ENCODE assay signal across 18 cellular contexts in the genomic region with DNA sequence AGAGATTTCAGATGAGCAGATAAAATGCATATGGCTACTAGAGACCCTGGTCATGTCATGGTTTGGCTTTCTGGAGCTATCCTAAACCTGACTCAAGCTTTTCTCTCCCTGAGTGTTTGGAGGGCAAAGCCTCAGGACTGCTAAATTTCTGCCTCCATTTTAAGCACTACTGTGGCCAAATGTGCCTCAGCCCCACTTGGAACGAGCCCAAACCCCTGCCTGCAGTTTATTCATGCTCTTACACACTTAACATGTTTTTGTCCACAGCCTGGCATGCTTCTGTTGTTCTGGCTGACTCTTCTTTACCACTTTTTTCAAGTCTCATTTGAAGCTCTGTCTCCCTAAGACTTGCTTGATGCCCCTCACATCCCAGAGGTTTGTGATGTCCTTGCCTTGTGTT. TPM values are rescaled to one million over a fixed set of nuclear protein-coding genes. Genes with fewer than 3 reads are reported as not detected.
A peak's percentile ranks its signal among the peaks of the same experiment; 100 is the strongest.
DNase-seq lines count a peak whose midpoint lies in the region; ATAC-seq, FAIRE-seq and TF ChIP-seq lines count a peak whose summit lies in the region.
"Had no signal": no experiment of that assay in that cellular context is flagged by ENCODE, and none has a peak within 500 bp of the region (broad histone marks: within the 10 kb centered on the region; RNA-seq: fewer than 3 reads in every experiment).

No MANE protein-coding gene starts in this region.

- TF ChIP-seq POLR2A in GM12878 (IDR thresholded peaks at IDR 0.05; ENCODE audit: low read depth, low read length): no peak

- H3K79me2 ChIP-seq in GM12878 (ENCODE audit: control insufficient read depth, insufficient read depth, low read length): peaks cover 71% of the 10 kb centered on the region

- H3K4me3 Mint-ChIP-seq in IgD-negative memory B cell: peak overlapping the region in 3 of 4 donors; percentile 25 to 41 (median 38)
- H3K4me3 Mint-ChIP-seq in progenitor cell of endocrine pancreas (ENCODE audit: low read depth): no peak overlapping the region
- H3K4me3 Mint-ChIP-seq in HFFc6: no peak overlapping the region

- DNase-seq in DMS 273 (lab: John Stamatoyannopoulos, UW; ENCODE audit: unreplicated experiment) (peak; percentile 13), DMS 273 treated with DMSO at 0.1 percent for 48 hours (lab: John Stamatoyannopoulos, UW) (no peak), GM12878 (ENCODE audit: low read depth, low spot score) (no peak), progenitor cell of endocrine pancreas (ENCODE audit: low spot score, unreplicated experiment) (no peak), NCI-H1436 treated with DMSO at 0.1 percent for 48 hours (lab: John Stamatoyannopoulos, UW) (no peak), HFFc6 (no peak), AML-193 (lab: John Stamatoyannopoulos, UW) (no peak)
- DNase-seq: KBM-7, NCI-H1436, NCI-H2029 treated with DMSO at 0.1 percent for 48 hours, NCI-H510A, NCI-H774 had no signal

- H3K9ac ChIP-seq in GM12878 (ENCODE audit: control insufficient read depth, insufficient read depth, low read length): no peak overlapping the region

- no peak overlapping the region for H2AFZ ChIP-seq in GM12878 (ENCODE audit: control insufficient read depth, low read depth, low read length)

- H3K36me3 Mint-ChIP-seq in IgD-negative memory B cell (peaks cover 10% of the 10 kb centered on the region), progenitor cell of endocrine pancreas (ENCODE audit: insufficient read depth) (peaks cover 15% of the 10 kb centered on the region), HFFc6 (ENCODE audit: low read depth) (peaks cover 17% of the 10 kb centered on the region)

- SMC1A ChIA-PET in GM12878 (lab: Charles Lee; ENCODE audit: uncharacterized antibody, unreplicated experiment): interaction anchor here (0.8 to 2.8 kb wide), 5 partner anchors 9 to 133 kb away, joined by 3 to 13 read pairs (median 4); no protein-coding TSS in a partner anchor

- RAD21 ChIA-PET in GM12878 (lab: Charles Lee; ENCODE audit: unreplicated experiment): interaction anchor here (1.5 kb wide), 1 partner anchor 17 kb away, joined by 5 read pairs; no protein-coding TSS in a partner anchor

- no peak for TF ChIP-seq RAD21 in GM12878 (IDR thresholded peaks at IDR 0.05; ENCODE audit: insufficient read depth, low read depth, low read length)

- H3K4me1 Mint-ChIP-seq in IgD-negative memory B cell (peaks cover 69 to 87% (median 73%) of the 10 kb centered on the region in 3 donors), progenitor cell of endocrine pancreas (ENCODE audit: low read depth) (peaks cover 14% of the 10 kb centered on the region), HFFc6 (ENCODE audit: low read depth) (peaks cover 32% of the 10 kb centered on the region)

- TF ChIP-seq EP300 in GM12878 (IDR thresholded peaks at IDR 0.05; ENCODE audit: borderline replicate concordance in 1 of 2, control insufficient read depth in 1 of 2, low read depth in 2 of 2, low read length in 2 of 2): no peak

- POLR2A ChIA-PET in GM12878 (lab: Charles Lee): interaction anchor here (1.1 kb wide), 1 partner anchor 121 kb away, joined by 3 read pairs; no protein-coding TSS in a partner anchor

- ATAC-seq in GM12878: no peak
- ATAC-seq: Right ventricle myocardium inferior had no signal

- H3K27me3 Mint-ChIP-seq in IgD-negative memory B cell (no peaks in the 10 kb centered on the region), progenitor cell of endocrine pancreas (no peaks in the 10 kb centered on the region), HFFc6 (ENCODE audit: insufficient read depth) (peaks cover 1% of the 10 kb centered on the region; the same call in 1 of the 2 replicates)

- H3K9me3 ChIP-seq in GM12878 (replicated peaks; ENCODE audit: control insufficient read depth, insufficient read depth, low read length): peaks cover 1% of the 10 kb centered on the region; the same call in 1 of the 3 replicates
- H3K9me3 ChIP-seq: HAP-1 had no signal

- peak overlapping the region; percentile 95 for H3K27ac ChIP-seq in GM12878 (ENCODE audit: control insufficient read depth, insufficient read depth)
- H3K27ac ChIP-seq: 22Rv1, C4-2B, SK-N-MC had no signal

- H3K4me2 ChIP-seq in GM12878 (ENCODE audit: control insufficient read depth, insufficient read depth): no peak overlapping the region; the same call in 1 of the 2 replicates

- peaks cover 0 to 2% (median 0%) of the 10 kb centered on the region in 3 donors for H3K9me3 Mint-ChIP-seq in IgD-negative memory B cell
- no peaks in the 10 kb centered on the region for H3K9me3 Mint-ChIP-seq in progenitor cell of endocrine pancreas (ENCODE audit: low read depth)
- no peaks in the 10 kb centered on the region for H3K9me3 Mint-ChIP-seq in HFFc6

- H3K27ac Mint-ChIP-seq in IgD-negative memory B cell (peak overlapping the region; percentile 52 to 82 (median 76)), progenitor cell of endocrine pancreas (peak overlapping the region; percentile 25), HFFc6 (no peak overlapping the region)

- CTCF ChIA-PET in GM12878 (lab: Yijun Ruan, JAX): interaction anchor here (0.7 to 4.2 kb wide), 7 partner anchors 17 to 160 kb away, joined by 3 to 14 read pairs (median 4); partner anchors contain the start of gene MGAT5

- no peaks in the 10 kb centered on the region for H3K27me3 ChIP-seq in GM12878 (replicated peaks in 1 of 2; ENCODE audit: control insufficient read depth in 2 of 2, insufficient read depth in 2 of 2, low read length in 1 of 2)

- no peak for FAIRE-seq in GM12878 (lab: Jason Lieb, UNC)

- H3K4me1 ChIP-seq in GM12878 (ENCODE audit: control insufficient read depth, insufficient read depth, low read length): peaks cover 94% of the 10 kb centered on the region

- in situ Hi-C loops in GM12878 (cut with MboI): no loop called here

- WGBS in GM12878 (ENCODE audit: insufficient coverage, insufficient replicate concordance, low lambda C conversion rate, missing lambda C conversion rate): 91% methylated on average over 1 of the region's 1 CpG

- intact Hi-C loops in GM12878 (cut with micrococcal nuclease; ENCODE audit: unreplicated experiment): no loop called here

- no peaks in the 10 kb centered on the region for H4K20me1 ChIP-seq in GM12878 (ENCODE audit: control insufficient read depth, insufficient read depth)

- no peak for TF ChIP-seq CTCF in GM12878 (IDR thresholded peaks at IDR 0.05 in 2 of 3, conservative IDR thresholded peaks at IDR 0.05 in 1 of 3; ENCODE audit: control insufficient read depth in 2 of 3, extremely low read depth in 1 of 3, insufficient read depth in 1 of 3, low read depth in 3 of 3, low read length in 3 of 3)
- TF ChIP-seq CTCF in progenitor cell of endocrine pancreas (IDR thresholded peaks at IDR 0.05; ENCODE audit: unreplicated experiment): no peak
- TF ChIP-seq CTCF in HFFc6 (IDR thresholded peaks at IDR 0.05): no peak

- H3K36me3 ChIP-seq in GM12878 (ENCODE audit: control insufficient read depth in 2 of 2, insufficient read depth in 2 of 2, low read length in 1 of 2): peaks cover 4 to 23% of the 10 kb centered on the region in 2 experiments
- H3K36me3 ChIP-seq: HAP-1 had no signal

- H3K4me3 ChIP-seq in GM12878: no peak overlapping the region
- H3K4me3 ChIP-seq: HAP-1, SK-N-MC had no signal

- BruUV-seq in GM12878 (replicated peaks; lab: Mats Ljungman, UMichigan): no TSS peak

TF ChIP-seq in GM12878, 131 proteins besides CTCF, POLR2A, EP300 and RAD21:
- TF ChIP-seq SUPT20H (IDR thresholded peaks at IDR 0.05; ENCODE audit: borderline replicate concordance, control insufficient read depth, low read depth, low read length) (no peak), FOXM1 (IDR thresholded peaks at IDR 0.05; ENCODE audit: low read depth, low read length) (no peak)
- TF ChIP-seq, protein P1, sequence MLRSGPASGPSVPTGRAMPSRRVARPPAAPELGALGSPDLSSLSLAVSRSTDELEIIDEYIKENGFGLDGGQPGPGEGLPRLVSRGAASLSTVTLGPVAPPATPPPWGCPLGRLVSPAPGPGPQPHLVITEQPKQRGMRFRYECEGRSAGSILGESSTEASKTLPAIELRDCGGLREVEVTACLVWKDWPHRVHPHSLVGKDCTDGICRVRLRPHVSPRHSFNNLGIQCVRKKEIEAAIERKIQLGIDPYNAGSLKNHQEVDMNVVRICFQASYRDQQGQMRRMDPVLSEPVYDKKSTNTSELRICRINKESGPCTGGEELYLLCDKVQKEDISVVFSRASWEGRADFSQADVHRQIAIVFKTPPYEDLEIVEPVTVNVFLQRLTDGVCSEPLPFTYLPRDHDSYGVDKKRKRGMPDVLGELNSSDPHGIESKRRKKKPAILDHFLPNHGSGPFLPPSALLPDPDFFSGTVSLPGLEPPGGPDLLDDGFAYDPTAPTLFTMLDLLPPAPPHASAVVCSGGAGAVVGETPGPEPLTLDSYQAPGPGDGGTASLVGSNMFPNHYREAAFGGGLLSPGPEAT (IDR thresholded peaks at IDR 0.05; ENCODE audit: low read depth): no peak

RNA-seq across cellular contexts. Expression of gene MGAT5, which starts 24.7 kb away (rescaled TPM):
- 14.0 TPM for polyA plus RNA-seq in IgD-negative memory B cell
- total RNA-seq in GM12878 (2013; cell fraction: nucleolus; rRNA removed): 135 and 137 TPM in 2 replicates
- total RNA-seq in GM12878 (2014; rRNA removed): 54.3 and 54.6 TPM in 2 replicates
- 53.7 and 54.0 TPM in 2 replicates for total RNA-seq in GM12878 (2014; rRNA removed; fragmentation: Illumina TruSeq; extraction: Trizol)
- total RNA-seq in GM12878 (2021): 104 and 109 TPM in 2 replicates
- polyA plus RNA-seq in GM12878 (2011; ENCODE audit: low read depth): 32.2 TPM
- 30.1 and 31.5 TPM in 2 replicates for polyA plus RNA-seq in GM12878 (2011; rRNA removed)
- 34.4 and 35.9 TPM in 2 replicates for polyA plus RNA-seq in GM12878 (2011; cell fraction: cytosol; rRNA removed)
- polyA plus RNA-seq in GM12878 (2011; cell fraction: nucleus; rRNA removed): 27.6 and 27.9 TPM in 2 replicates
- polyA plus RNA-seq in GM12878 (2012): 33.0 and 39.4 TPM in 2 replicates
- polyA plus RNA-seq in GM12878 (2014; fragmentation: Illumina TruSeq; extraction: Trizol): 55.3 and 58.4 TPM in 2 replicates
- 1 to 10 TPM; 9.1 to 9.8 TPM for polyA plus RNA-seq in GM12878 (2014; fragmentation: Nextera tagmentation; extraction: Ambion mirVana)
- 40.2 and 40.9 TPM in 2 replicates for polyA plus RNA-seq in GM12878 (2014; rRNA removed)
- polyA plus RNA-seq in GM12878 (2016; fragmentation: Nextera tagmentation; extraction: Ambion mirVana): 1 to 10 TPM; 4.9 to 6.3 TPM
- 126 and 130 TPM in 2 replicates for polyA minus RNA-seq in GM12878 (2011; rRNA and poly(A)+ RNA removed)
- polyA minus RNA-seq in GM12878 (2011; cell fraction: cytosol; rRNA and poly(A)+ RNA removed): 31.1 and 35.7 TPM in 2 replicates
- polyA minus RNA-seq in GM12878 (2011; cell fraction: nucleus; rRNA and poly(A)+ RNA removed): 117 and 129 TPM in 2 replicates
- 106 and 110 TPM in 2 replicates for total RNA-seq in progenitor cell of endocrine pancreas
- 100 to 1,000 TPM; 104 to 129 (median 113) TPM for total RNA-seq in HFFc6 (2021; fragmentation: NEBNext Ultra II Directional; extraction: Animal tissue kit (Norgen Biotek cat#: 25700))

Comparison
In these comparisons a context has a peak if more than half of its experiments do, and no peak if none do; other contexts are left out.
1. H3K4me3 Mint-ChIP-seq: peak in IgD-negative memory B cell (3 of 4); none in progenitor cell of endocrine pancreas (single experiment) and HFFc6 (single experiment).